Comparison of ENCODE assay signal across 17 cellular contexts in the genomic region with DNA sequence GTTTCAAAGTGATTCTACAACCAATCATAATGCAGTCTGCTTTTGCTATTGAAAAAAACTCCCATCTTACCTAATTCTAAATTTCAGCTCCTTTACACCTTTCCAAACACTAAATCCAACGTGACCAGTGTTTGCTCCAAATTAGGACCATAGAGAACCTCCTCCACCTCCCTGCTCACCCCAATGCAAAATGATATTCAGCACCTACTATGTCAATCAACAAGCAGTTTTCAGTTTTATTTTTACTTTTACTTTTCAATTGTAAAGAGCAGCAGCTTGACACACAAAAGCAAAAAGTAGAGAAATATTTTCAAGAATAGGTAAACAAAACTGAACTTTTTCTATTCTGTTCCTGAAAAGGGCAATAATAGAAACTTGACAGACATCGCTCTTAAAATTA. TPM values are rescaled to one million over a fixed set of nuclear protein-coding genes. Genes with fewer than 3 reads are reported as not detected.
DNase-seq lines count a peak whose midpoint lies in the region; ATAC-seq, FAIRE-seq and TF ChIP-seq lines count a peak whose summit lies in the region.
"Had no signal": no experiment of that assay in that cellular context is flagged by ENCODE, and none has a peak within 500 bp of the region (broad histone marks: within the 10 kb centered on the region; RNA-seq: fewer than 3 reads in every experiment).

No MANE protein-coding gene starts in this region.

- no peaks in the 10 kb centered on the region for H3K9me3 Mint-ChIP-seq in T-helper 1 cell treated with Interleukin-12 subunit alpha and Interleukin-12 subunit beta and Interleukin-4 antibody, amounts not matched to agents 30 μg/mL and 1 μg/mL, for 36 hours
- H3K9me3 Mint-ChIP-seq in activated CD8-positive, alpha-beta T cell treated with anti-CD3 and anti-CD28 coated beads, Interleukin-2, amount 10 ng/mL, durations not matched to agents 7 days and 5 days (ENCODE audit: insufficient read depth): no peaks in the 10 kb centered on the region
- no peaks in the 10 kb centered on the region for H3K9me3 Mint-ChIP-seq in natural killer cell
- H3K9me3 Mint-ChIP-seq: H9 had no signal

- H3K27me3 Mint-ChIP-seq in T-helper 1 cell treated with Interleukin-12 subunit alpha and Interleukin-12 subunit beta and Interleukin-4 antibody, amounts not matched to agents 30 μg/mL and 1 μg/mL, for 36 hours (ENCODE audit: low read depth): no peaks in the 10 kb centered on the region
- no peaks in the 10 kb centered on the region for H3K27me3 Mint-ChIP-seq in activated CD8-positive, alpha-beta T cell treated with anti-CD3 and anti-CD28 coated beads, Interleukin-2, amount 10 ng/mL, durations not matched to agents 7 days and 5 days (ENCODE audit: low read depth)
- no peaks in the 10 kb centered on the region for H3K27me3 Mint-ChIP-seq in natural killer cell (ENCODE audit: low read depth in 2 of 2)

- CTCF ChIA-PET in activated CD8-positive, alpha-beta T cell treated with anti-CD3 and anti-CD28 coated beads, Interleukin-2, amount 10 ng/mL, durations not matched to agents 7 days and 5 days (lab: Charles Lee): interaction anchor here (0.9 to 2.8 kb wide), 5 partner anchors 11 to 46 kb away, joined by 3 to 13 read pairs (median 4); no protein-coding TSS in a partner anchor

- POLR2A ChIA-PET in activated CD8-positive, alpha-beta T cell treated with anti-CD3 and anti-CD28 coated beads, Interleukin-2, amount 10 ng/mL, durations not matched to agents 7 days and 5 days (lab: Charles Lee): no interaction called here

- no peak for ATAC-seq in activated CD8-positive, alpha-beta T cell treated with anti-CD3 and anti-CD28 coated beads, Interleukin-2, amount 10 ng/mL, durations not matched to agents 7 days and 5 days
- ATAC-seq in natural killer cell: no peak
- no peak for ATAC-seq in GM21723 (IDR thresholded peaks at IDR 0.05; ENCODE audit: unreplicated experiment)
- no peak for ATAC-seq in upper lobe of right lung
- ATAC-seq: heart left ventricle, left colon had no signal

- peaks cover 50% of the 10 kb centered on the region for H3K4me1 ChIP-seq in upper lobe of right lung

- TF ChIP-seq CTCF in natural killer cell (IDR thresholded peaks at IDR 0.05) (no peak), upper lobe of right lung (IDR thresholded peaks at IDR 0.05) (no peak)

- no peak overlapping the region for H3K27ac ChIP-seq in upper lobe of right lung
- H3K27ac ChIP-seq: thoracic aorta had no signal

- peak; percentile 53 for FAIRE-seq in GM18507 (lab: Jason Lieb, UNC)

- H3K27me3 ChIP-seq in upper lobe of right lung: no peaks in the 10 kb centered on the region
- H3K27me3 ChIP-seq: heart left ventricle had no signal

- no peaks in the 10 kb centered on the region for H3K36me3 ChIP-seq in upper lobe of right lung
- H3K36me3 ChIP-seq: heart left ventricle, thoracic aorta had no signal

- H3K36me3 Mint-ChIP-seq in T-helper 1 cell treated with Interleukin-12 subunit alpha and Interleukin-12 subunit beta and Interleukin-4 antibody, amounts not matched to agents 30 μg/mL and 1 μg/mL, for 36 hours (ENCODE audit: low read depth): peaks cover 8% of the 10 kb centered on the region
- peaks cover 37% of the 10 kb centered on the region for H3K36me3 Mint-ChIP-seq in activated CD8-positive, alpha-beta T cell treated with anti-CD3 and anti-CD28 coated beads, Interleukin-2, amount 10 ng/mL, durations not matched to agents 7 days and 5 days (ENCODE audit: low read depth)
- no peaks in the 10 kb centered on the region for H3K36me3 Mint-ChIP-seq in natural killer cell

- peaks cover 51% of the 10 kb centered on the region for H3K4me1 Mint-ChIP-seq in T-helper 1 cell treated with Interleukin-12 subunit alpha and Interleukin-12 subunit beta and Interleukin-4 antibody, amounts not matched to agents 30 μg/mL and 1 μg/mL, for 36 hours (ENCODE audit: low read depth)
- peaks cover 65% of the 10 kb centered on the region for H3K4me1 Mint-ChIP-seq in activated CD8-positive, alpha-beta T cell treated with anti-CD3 and anti-CD28 coated beads, Interleukin-2, amount 10 ng/mL, durations not matched to agents 7 days and 5 days (ENCODE audit: low read depth)
- H3K4me1 Mint-ChIP-seq in natural killer cell: peaks cover 72 to 73% of the 10 kb centered on the region in 2 donors

- H3K27ac Mint-ChIP-seq in T-helper 1 cell treated with Interleukin-12 subunit alpha and Interleukin-12 subunit beta and Interleukin-4 antibody, amounts not matched to agents 30 μg/mL and 1 μg/mL, for 36 hours: peak overlapping the region; percentile 65
- H3K27ac Mint-ChIP-seq in activated CD8-positive, alpha-beta T cell treated with anti-CD3 and anti-CD28 coated beads, Interleukin-2, amount 10 ng/mL, durations not matched to agents 7 days and 5 days: peak overlapping the region; percentile 5
- peak overlapping the region; percentile 96 to 97 for H3K27ac Mint-ChIP-seq in natural killer cell

- H3K4me3 Mint-ChIP-seq in T-helper 1 cell treated with Interleukin-12 subunit alpha and Interleukin-12 subunit beta and Interleukin-4 antibody, amounts not matched to agents 30 μg/mL and 1 μg/mL, for 36 hours: peak overlapping the region; percentile 64
- H3K4me3 Mint-ChIP-seq in activated CD8-positive, alpha-beta T cell treated with anti-CD3 and anti-CD28 coated beads, Interleukin-2, amount 10 ng/mL, durations not matched to agents 7 days and 5 days: peak overlapping the region; percentile 26
- peak overlapping the region; percentile 32 for H3K4me3 Mint-ChIP-seq in natural killer cell

- no peak overlapping the region for H3K4me3 ChIP-seq in upper lobe of right lung
- H3K4me3 ChIP-seq: heart left ventricle had no signal

- intact Hi-C loops in natural killer cell (cut with micrococcal nuclease) (no loop called here), upper lobe of right lung (cut with DNase I) (no loop called here)

- DNase-seq in T-helper 1 cell: no peak
- no peak for DNase-seq in GM18507 (ENCODE audit: extremely low spot score, insufficient read length, low read depth)
- no peak for DNase-seq in activated CD8-positive, alpha-beta T cell treated with anti-CD3 and anti-CD28 coated beads, Interleukin-2, amount 10 ng/mL, durations not matched to agents 7 days and 5 days
- DNase-seq in natural killer cell: no peak
- DNase-seq in NCI-H2171 (lab: John Stamatoyannopoulos, UW): no peak
- no peak for DNase-seq in upper lobe of right lung
- DNase-seq: 8988T; activated naive CD4-positive, alpha-beta T cell treated with anti-CD3 and anti-CD28 coated beads, Interleukin-2, amount 50 U/mL, for 16 hours; DMS 273 treated with DMSO at 0.1 percent for 48 hours; H9; heart left ventricle; left colon had no signal

- no peaks in the 10 kb centered on the region for H3K9me3 ChIP-seq in upper lobe of right lung
- H3K9me3 ChIP-seq: heart left ventricle, thoracic aorta had no signal

RNA-seq across cellular contexts. Expression of gene FAM13B, which starts 3.4 kb away (rescaled TPM):
- 10 to 100 TPM; 37.7 to 39.7 TPM for total RNA-seq in activated CD8-positive, alpha-beta T cell treated with anti-CD3 and anti-CD28 coated beads, Interleukin-2, amount 10 ng/mL, durations not matched to agents 7 days and 5 days
- total RNA-seq in natural killer cell: 10 to 100 TPM; 58.8 to 74.4 (median 67.4) TPM
- total RNA-seq in upper lobe of right lung: 42.4 TPM

RNA-seq across cellular contexts. Expression of gene WNT8A, which starts 54.3 kb away (rescaled TPM):
- not detected for total RNA-seq in activated CD8-positive, alpha-beta T cell treated with anti-CD3 and anti-CD28 coated beads, Interleukin-2, amount 10 ng/mL, durations not matched to agents 7 days and 5 days
- total RNA-seq in natural killer cell (not detected), upper lobe of right lung (not detected)
- total RNA-seq: cerebellum, epithelial cell of proximal tubule, heart left ventricle, left colon, thoracic aorta had no signal

Comparison
In these comparisons a context has a peak if more than half of its experiments do, and no peak if none do; other contexts are left out.
1. H3K27ac Mint-ChIP-seq: peak in every context shown above with its lines; median percentile 96 in natural killer cell; 65 in T-helper 1 cell treated with Interleukin-12 subunit alpha and Interleukin-12 subunit beta and Interleukin-4 antibody, amounts not matched to agents 30 μg/mL and 1 μg/mL, for 36 hours; 5 in activated CD8-positive, alpha-beta T cell treated with anti-CD3 and anti-CD28 coated beads, Interleukin-2, amount 10 ng/mL, durations not matched to agents 7 days and 5 days.